Comparison of ENCODE assay signal across 9 cellular contexts in the genomic region with DNA sequence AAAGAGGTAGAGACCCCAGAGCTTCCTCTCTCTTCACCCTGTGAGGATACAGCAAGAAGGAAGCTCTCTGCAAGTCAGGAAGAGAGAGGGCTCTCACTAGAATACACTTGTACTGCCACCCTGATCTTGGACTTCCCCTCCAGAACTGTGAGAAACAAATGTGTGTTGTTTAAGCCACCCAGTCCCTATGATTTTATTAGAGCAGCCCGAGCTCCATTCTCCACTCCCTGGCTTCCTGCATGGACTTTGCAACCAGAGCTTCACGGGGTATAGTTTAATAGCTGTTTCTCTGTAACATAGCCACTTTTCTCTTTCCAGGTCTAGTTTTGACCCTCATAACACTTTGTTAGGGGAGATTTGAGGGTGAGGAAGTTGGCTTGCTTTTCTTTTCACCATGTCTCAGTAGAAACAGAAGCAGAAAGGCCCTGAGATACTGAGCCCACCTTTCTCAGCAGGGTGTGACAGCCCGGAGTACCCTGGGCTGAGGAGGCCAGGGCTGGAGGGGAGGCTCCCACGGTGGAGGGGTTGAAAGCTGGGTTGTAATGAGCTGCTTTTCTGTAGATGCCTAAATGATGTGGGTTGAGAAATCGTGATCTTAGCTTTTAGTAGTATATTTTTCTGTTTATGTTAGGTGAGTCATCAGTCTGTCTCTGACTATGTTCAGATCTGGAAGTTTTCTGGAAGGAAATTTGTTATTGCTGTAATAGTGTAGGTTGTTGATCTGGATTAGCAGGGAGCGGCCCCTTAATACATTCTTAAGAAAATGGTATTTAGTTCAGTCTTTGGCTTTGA.
A peak's percentile ranks its signal among the peaks of the same experiment; 100 is the strongest.
DNase-seq lines count a peak whose midpoint lies in the region; ATAC-seq and TF ChIP-seq lines count a peak whose summit lies in the region.
"Had no signal": no experiment of that assay in that cellular context is flagged by ENCODE, and none has a peak within 500 bp of the region (broad histone marks: within the 10 kb centered on the region; RNA-seq: fewer than 3 reads in every experiment).

No MANE protein-coding gene starts in this region.

- H3K9me2 ChIP-seq in HCT116 (ENCODE audit: insufficient read depth), result no peaks in the 10 kb centered on the region

- H4K20me1 ChIP-seq in HCT116 (ENCODE audit: insufficient read depth), result no peaks in the 10 kb centered on the region

- CTCF ChIA-PET in AG04449 (lab: Yijun Ruan, JAX), result interaction anchor here (1.0 to 3.2 kb wide), 7 partner anchors 9 to 704 kb away, joined by 3 to 20 read pairs (median 6); partner anchors contain the start of gene TLR10
- CTCF ChIA-PET in HCT116 (lab: Charles Lee), result no interaction called here

- H3K27me3 ChIP-seq in HCT116 (ENCODE audit: insufficient read depth, low read length), result no peaks in the 10 kb centered on the region

- DNase-seq in AG04449 (ENCODE audit: low read depth, low spot score) (peak; percentile 70), HCT116 (ENCODE audit: low read depth, low spot score) (no peak), astrocyte of the hippocampus (ENCODE audit: low read depth, low spot score) (peak; percentile 61), HUDEP-2 (lab: John Stamatoyannopoulos, UW; ENCODE audit: unreplicated experiment in 76 of 76) (no peak), NCI-H69 (lab: John Stamatoyannopoulos, UW) (no peak)
- no peak for DNase-seq in activated effector memory CD4-positive, alpha-beta T cell treated with anti-CD3 and anti-CD28 coated beads, Interleukin-2, amount 50 U/mL, for 16 hours

- H3K4me2 ChIP-seq in HCT116 (ENCODE audit: low read length), result peak overlapping the region; percentile 30

- peak overlapping the region; percentile 47 for H3K27ac ChIP-seq in HCT116 (ENCODE audit: low read depth, low read length)
- H3K27ac ChIP-seq in mesodermal cell (ENCODE audit: low read depth, low read length, severe bottlenecking), result peak overlapping the region; percentile 29

- H3K4me1 ChIP-seq in HCT116 (ENCODE audit: control insufficient read depth in 1 of 2, insufficient read depth in 2 of 2, low read length in 2 of 2) (peaks cover 23 to 26% of the 10 kb centered on the region in 2 experiments), mesodermal cell (ENCODE audit: control insufficient read depth, insufficient read depth, low read length, poor library complexity, severe bottlenecking) (peaks cover 25% of the 10 kb centered on the region)

- 0 out of 4 replicates have a peak, but pooled peaks cover 0 to 2% of the 10 kb centered on the region in 2 experiments for H3K36me3 ChIP-seq in HCT116 (ENCODE audit: control insufficient read depth in 1 of 2, insufficient read depth in 2 of 2, low read length in 2 of 2)
- H3K36me3 ChIP-seq in mesodermal cell (ENCODE audit: control insufficient read depth, insufficient read depth, low read length), result peaks cover 27% of the 10 kb centered on the region

- H3K9ac ChIP-seq in HCT116 (ENCODE audit: low read length), result no peak overlapping the region

- RAD21 ChIA-PET in HCT116 (lab: Charles Lee; ENCODE audit: low non-redundant PET in 1 of 2, low total read pairs in 2 of 2, uncharacterized antibody in 2 of 2, unreplicated experiment in 2 of 2), result no interaction called here

- POLR2A ChIA-PET in AG04449 (lab: Yijun Ruan, JAX) (interaction anchor here (0.9 to 1.6 kb wide), 3 partner anchors 22 to 101 kb away, joined by 3 to 5 read pairs (median 3); no protein-coding TSS in a partner anchor), HCT116 (lab: Charles Lee) (interaction anchor here (1.1 kb wide), 1 partner anchor 82 kb away, joined by 3 read pairs; no protein-coding TSS in a partner anchor)

- no peak overlapping the region for H2AFZ ChIP-seq in HCT116 (ENCODE audit: low read depth, low read length, poor library complexity, severe bottlenecking)

- no peak for TF ChIP-seq RAD21 in HCT116 (IDR thresholded peaks at IDR 0.05; ENCODE audit: low read depth)

- H3K9me3 ChIP-seq in HCT116 (ENCODE audit: control insufficient read depth in 1 of 2, insufficient read depth in 1 of 2, low read depth in 1 of 2, low read length in 2 of 2), result no peaks in the 10 kb centered on the region
- no peaks in the 10 kb centered on the region for H3K9me3 ChIP-seq in mesodermal cell (ENCODE audit: control insufficient read depth, low read length)
- H3K9me3 ChIP-seq: thoracic aorta had no signal

- no peak overlapping the region for H3K4me3 ChIP-seq in AG04449 (ENCODE audit: low read depth, low read length)
- H3K4me3 ChIP-seq in HCT116 (replicated peaks in 1 of 2; ENCODE audit: low read depth in 1 of 2, low read length in 2 of 2), result no peak overlapping the region
- no peak overlapping the region for H3K4me3 ChIP-seq in mesodermal cell (ENCODE audit: extremely low read depth, insufficient read depth, low read length, poor library complexity, severe bottlenecking)
- H3K4me3 ChIP-seq: thoracic aorta had no signal

- ATAC-seq in HCT116, result peak; percentile 63; the same call in 1 of the 2 replicates
- ATAC-seq in HG02938 (IDR thresholded peaks at IDR 0.05; ENCODE audit: unreplicated experiment), result no peak

- 75 to 89% methylated on average over 3 of the region's 6 CpGs for WGBS in mesodermal cell (ENCODE audit: insufficient coverage in 2 of 2), 2 experiments

- TF ChIP-seq CTCF in AG04449 (IDR thresholded peaks at IDR 0.05; ENCODE audit: insufficient read depth, low read length, missing control alignments), result no peak
- no peak for TF ChIP-seq CTCF in HCT116 (IDR thresholded peaks at IDR 0.05 in 2 of 3, conservative IDR thresholded peaks at IDR 0.05 in 1 of 3; ENCODE audit: borderline replicate concordance in 1 of 3, insufficient read depth in 1 of 3, low read depth in 2 of 3, low read length in 2 of 3)

- intact Hi-C loops in HCT116 (cut with micrococcal nuclease), result loop anchor here (5.0 kb wide), 1 partner anchor 79 kb away; no protein-coding TSS in a partner anchor

- no TSS peak for BruUV-seq in HCT116 (replicated peaks; lab: Mats Ljungman, UMichigan)

- no peak for TF ChIP-seq POLR2A in HCT116 (IDR thresholded peaks at IDR 0.05; ENCODE audit: borderline replicate concordance, extremely low read depth, insufficient read depth, insufficient read length)

- H3K79me2 ChIP-seq in HCT116 (ENCODE audit: insufficient read depth, low read length), result no peaks in the 10 kb centered on the region

TF ChIP-seq in HCT116, 20 proteins besides CTCF, POLR2A, EP300 and RAD21:
- TF ChIP-seq, protein P1, sequence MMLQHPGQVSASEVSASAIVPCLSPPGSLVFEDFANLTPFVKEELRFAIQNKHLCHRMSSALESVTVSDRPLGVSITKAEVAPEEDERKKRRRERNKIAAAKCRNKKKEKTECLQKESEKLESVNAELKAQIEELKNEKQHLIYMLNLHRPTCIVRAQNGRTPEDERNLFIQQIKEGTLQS (IDR thresholded peaks at IDR 0.05), result no peak
- TF ChIP-seq MAX (IDR thresholded peaks at IDR 0.05), result no peak
- peak; percentile 55 for TF ChIP-seq JUND (IDR thresholded peaks at IDR 0.05)
- TF ChIP-seq ZBTB33 (IDR thresholded peaks at IDR 0.05; ENCODE audit: extremely low read depth, insufficient replicate concordance, low read length), result no peak
- TF ChIP-seq FOSL1 (IDR thresholded peaks at IDR 0.05; ENCODE audit: low read depth), result 0 out of 2 replicates have a peak, but pooled peaks have one; percentile 22
- TF ChIP-seq EZH2 (IDR thresholded peaks at IDR 0.05), result no peak
- peak; percentile 57; the same call in 1 of the 2 replicates for TF ChIP-seq CEBPB (IDR thresholded peaks at IDR 0.05; ENCODE audit: low read depth)
- TF ChIP-seq, protein P2, sequence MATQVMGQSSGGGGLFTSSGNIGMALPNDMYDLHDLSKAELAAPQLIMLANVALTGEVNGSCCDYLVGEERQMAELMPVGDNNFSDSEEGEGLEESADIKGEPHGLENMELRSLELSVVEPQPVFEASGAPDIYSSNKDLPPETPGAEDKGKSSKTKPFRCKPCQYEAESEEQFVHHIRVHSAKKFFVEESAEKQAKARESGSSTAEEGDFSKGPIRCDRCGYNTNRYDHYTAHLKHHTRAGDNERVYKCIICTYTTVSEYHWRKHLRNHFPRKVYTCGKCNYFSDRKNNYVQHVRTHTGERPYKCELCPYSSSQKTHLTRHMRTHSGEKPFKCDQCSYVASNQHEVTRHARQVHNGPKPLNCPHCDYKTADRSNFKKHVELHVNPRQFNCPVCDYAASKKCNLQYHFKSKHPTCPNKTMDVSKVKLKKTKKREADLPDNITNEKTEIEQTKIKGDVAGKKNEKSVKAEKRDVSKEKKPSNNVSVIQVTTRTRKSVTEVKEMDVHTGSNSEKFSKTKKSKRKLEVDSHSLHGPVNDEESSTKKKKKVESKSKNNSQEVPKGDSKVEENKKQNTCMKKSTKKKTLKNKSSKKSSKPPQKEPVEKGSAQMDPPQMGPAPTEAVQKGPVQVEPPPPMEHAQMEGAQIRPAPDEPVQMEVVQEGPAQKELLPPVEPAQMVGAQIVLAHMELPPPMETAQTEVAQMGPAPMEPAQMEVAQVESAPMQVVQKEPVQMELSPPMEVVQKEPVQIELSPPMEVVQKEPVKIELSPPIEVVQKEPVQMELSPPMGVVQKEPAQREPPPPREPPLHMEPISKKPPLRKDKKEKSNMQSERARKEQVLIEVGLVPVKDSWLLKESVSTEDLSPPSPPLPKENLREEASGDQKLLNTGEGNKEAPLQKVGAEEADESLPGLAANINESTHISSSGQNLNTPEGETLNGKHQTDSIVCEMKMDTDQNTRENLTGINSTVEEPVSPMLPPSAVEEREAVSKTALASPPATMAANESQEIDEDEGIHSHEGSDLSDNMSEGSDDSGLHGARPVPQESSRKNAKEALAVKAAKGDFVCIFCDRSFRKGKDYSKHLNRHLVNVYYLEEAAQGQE (IDR thresholded peaks at IDR 0.05; ENCODE audit: low read depth), result no peak

Comparison
In these comparisons a context has a peak if more than half of its experiments do, and no peak if none do; other contexts are left out.
1. DNase-seq: peak in AG04449 (single experiment) and astrocyte of the hippocampus (single experiment); none in HCT116 (single experiment), HUDEP-2 (0 of 76), activated effector memory CD4-positive, alpha-beta T cell treated with anti-CD3 and anti-CD28 coated beads, Interleukin-2, amount 50 U/mL, for 16 hours (single experiment) and NCI-H69 (single experiment).